In the genomic region with DNA sequence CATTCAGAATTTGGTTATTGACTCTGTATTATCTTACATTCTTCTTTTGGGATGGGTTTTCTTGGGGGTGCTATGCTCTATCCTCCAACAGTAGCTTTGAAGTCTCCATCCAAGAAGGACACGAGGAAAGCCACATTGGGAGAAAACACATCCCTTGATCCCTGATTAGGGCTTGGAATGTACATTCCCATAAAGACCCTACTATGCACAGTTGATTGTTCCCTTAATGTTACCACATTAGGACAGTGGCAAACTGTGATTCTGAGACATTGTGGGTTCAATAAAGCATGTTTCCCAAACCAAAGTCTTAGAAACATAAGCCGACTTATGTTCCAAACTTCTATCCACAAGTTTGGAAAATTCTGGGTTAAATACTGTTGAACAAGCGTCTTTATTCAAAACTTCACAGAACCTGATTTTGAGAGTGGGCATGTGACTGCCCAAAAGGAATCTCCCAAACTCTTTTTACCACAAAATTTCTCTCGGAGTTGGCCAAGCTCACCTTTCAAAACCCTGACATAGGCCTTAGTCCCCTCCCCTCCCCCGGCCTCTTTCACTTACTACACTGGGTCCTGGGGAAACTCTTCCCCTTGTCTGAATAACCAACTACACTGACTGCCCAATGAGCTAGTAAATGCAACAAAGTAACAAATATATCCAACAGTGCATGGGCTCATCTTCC, we compare ENCODE assay signal across 31 cellular contexts.
"Had no signal": no experiment of that assay in that cellular context is flagged by ENCODE, and none has a peak within 500 bp of the region (broad histone marks: within the 10 kb centered on the region; RNA-seq: fewer than 3 reads in every experiment).

No MANE protein-coding gene starts in this region.

- FAIRE-seq: bronchial epithelial cell, endometrium, endothelial cell of umbilical vein had no signal

- H3K27me3 ChIP-seq: ascending aorta, dorsolateral prefrontal cortex, esophagus squamous epithelium, gastroesophageal sphincter had no signal

- H3K36me3 Mint-ChIP-seq: activated naive CD4-positive, alpha-beta T cell treated with anti-CD3 and anti-CD28 coated beads, Interleukin-2, amount 10 ng/mL, durations not matched to agents 7 days and 5 days; activated naive CD4-positive, alpha-beta T cell treated with anti-CD3 and anti-CD28 coated beads, Interleukin-2, amount 50 U/mL, for 72 hours; activated naive CD8-positive, alpha-beta T cell treated with anti-CD3 and anti-CD28 coated beads, Interleukin-2, amount 10 ng/mL, durations not matched to agents 7 days and 5 days; brain had no signal

- H3K27ac ChIP-seq: ascending aorta, coronary artery, epithelial cell of prostate, esophagus squamous epithelium, gastroesophageal sphincter, VCaP had no signal

- H3K4me3 ChIP-seq: ascending aorta, coronary artery, dorsolateral prefrontal cortex, esophagus squamous epithelium, gastroesophageal sphincter had no signal

- H3K4me1 Mint-ChIP-seq: activated CD4-positive, alpha-beta memory T cell treated with anti-CD3 and anti-CD28 coated beads, Interleukin-2, amount 10 ng/mL, durations not matched to agents 7 days and 5 days; activated CD4-positive, alpha-beta T cell treated with anti-CD3 and anti-CD28 coated beads, Interleukin-2, amount 10 ng/mL, durations not matched to agents 7 days and 5 days; activated naive CD4-positive, alpha-beta T cell treated with anti-CD3 and anti-CD28 coated beads, Interleukin-2, amount 10 ng/mL, durations not matched to agents 7 days and 5 days; activated naive CD8-positive, alpha-beta T cell treated with anti-CD3 and anti-CD28 coated beads, Interleukin-2, amount 10 ng/mL, durations not matched to agents 7 days and 5 days; brain; central memory CD8-positive, alpha-beta T cell; WTC11 had no signal

- H3K36me3 ChIP-seq: ascending aorta, esophagus squamous epithelium, gastroesophageal sphincter had no signal

- H3K9me3 ChIP-seq: ascending aorta, esophagus squamous epithelium, gastroesophageal sphincter had no signal

- ATAC-seq: activated naive CD4-positive, alpha-beta T cell treated with anti-CD3 and anti-CD28 coated beads, Interleukin-2, amount 50 U/mL, for 72 hours; activated T-cell treated with anti-CD3 and anti-CD28 coated beads, Interleukin-2, amount 50 U/mL, for 72 hours; gastroesophageal sphincter; WTC11 had no signal

- H3K4me1 ChIP-seq: ascending aorta, esophagus squamous epithelium, gastroesophageal sphincter had no signal

- DNase-seq: activated CD4-positive, alpha-beta memory T cell treated with anti-CD3 and anti-CD28 coated beads, Interleukin-2, amount 10 ng/mL, durations not matched to agents 7 days and 5 days; activated CD4-positive, alpha-beta T cell treated with anti-CD3 and anti-CD28 coated beads for 1 hour; activated CD4-positive, alpha-beta T cell treated with anti-CD3 and anti-CD28 coated beads for 4 hours; activated CD4-positive, alpha-beta T cell treated with anti-CD3 and anti-CD28 coated beads, Interleukin-2, amount 10 ng/mL, durations not matched to agents 7 days and 5 days; activated CD4-positive, alpha-beta T cell treated with anti-CD3 and anti-CD28 coated beads, Interleukin-2, amount 50 U/mL, for 4 hours; activated CD8-positive, alpha-beta memory T cell treated with anti-CD3 and anti-CD28 coated beads, Interleukin-2, amount 50 U/mL, for 48 hours; activated gamma-delta T cell; activated naive CD4-positive, alpha-beta T cell; activated naive CD4-positive, alpha-beta T cell treated with anti-CD3 and anti-CD28 coated beads, Interleukin-2, amount 10 ng/mL, durations not matched to agents 7 days and 5 days; activated naive CD8-positive, alpha-beta T cell treated with anti-CD3 and anti-CD28 coated beads, Interleukin-2, amount 10 ng/mL, durations not matched to agents 7 days and 5 days; activated T-cell treated with anti-CD3 and anti-CD28 coated beads for 4 hours; activated T-cell treated with anti-CD3 and anti-CD28 coated beads, Interleukin-2, amount 50 U/mL, for 24 hours; activated T-cell treated with anti-CD3 and anti-CD28 coated beads, Interleukin-2, amount 50 U/mL, for 72 hours; dorsolateral prefrontal cortex; effector memory CD4-positive, alpha-beta T cell; esophagus squamous epithelium; foreskin melanocyte; T-helper 2 cell had no signal

- H3K9me3 Mint-ChIP-seq: activated CD4-positive, alpha-beta T cell treated with anti-CD3 and anti-CD28 coated beads, Interleukin-2, amount 10 ng/mL, durations not matched to agents 7 days and 5 days; activated naive CD4-positive, alpha-beta T cell treated with anti-CD3 and anti-CD28 coated beads, Interleukin-2, amount 10 ng/mL, durations not matched to agents 7 days and 5 days; activated naive CD4-positive, alpha-beta T cell treated with anti-CD3 and anti-CD28 coated beads, Interleukin-2, amount 50 U/mL, for 72 hours; activated naive CD8-positive, alpha-beta T cell treated with anti-CD3 and anti-CD28 coated beads, Interleukin-2, amount 10 ng/mL, durations not matched to agents 7 days and 5 days; activated T-cell treated with anti-CD3 and anti-CD28 coated beads, Interleukin-2, amount 50 U/mL, for 24 hours; activated T-cell treated with anti-CD3 and anti-CD28 coated beads, Interleukin-2, amount 50 U/mL, for 72 hours; central memory CD8-positive, alpha-beta T cell; dendritic cell treated with granulocyte-macrophage colony-stimulating factor and Interleukin-4, amounts not matched to agents 40 ng/mL and 50 ng/mL, for 4 days had no signal

- H3K27ac Mint-ChIP-seq: activated CD4-positive, alpha-beta memory T cell treated with anti-CD3 and anti-CD28 coated beads, Interleukin-2, amount 10 ng/mL, durations not matched to agents 7 days and 5 days; activated CD4-positive, alpha-beta T cell treated with anti-CD3 and anti-CD28 coated beads, Interleukin-2, amount 10 ng/mL, durations not matched to agents 7 days and 5 days; activated naive CD4-positive, alpha-beta T cell treated with anti-CD3 and anti-CD28 coated beads, Interleukin-2, amount 10 ng/mL, durations not matched to agents 7 days and 5 days; activated naive CD4-positive, alpha-beta T cell treated with anti-CD3 and anti-CD28 coated beads, Interleukin-2, amount 50 U/mL, for 72 hours; activated naive CD8-positive, alpha-beta T cell treated with anti-CD3 and anti-CD28 coated beads, Interleukin-2, amount 10 ng/mL, durations not matched to agents 7 days and 5 days; activated T-cell treated with anti-CD3 and anti-CD28 coated beads, Interleukin-2, amount 50 U/mL, for 24 hours; activated T-cell treated with anti-CD3 and anti-CD28 coated beads, Interleukin-2, amount 50 U/mL, for 72 hours; brain; dendritic cell treated with granulocyte-macrophage colony-stimulating factor and Interleukin-4, amounts not matched to agents 40 ng/mL and 50 ng/mL, for 4 days; WTC11 had no signal

- H3K27me3 Mint-ChIP-seq: activated CD4-positive, alpha-beta memory T cell treated with anti-CD3 and anti-CD28 coated beads, Interleukin-2, amount 10 ng/mL, durations not matched to agents 7 days and 5 days; activated CD4-positive, alpha-beta T cell treated with anti-CD3 and anti-CD28 coated beads, Interleukin-2, amount 10 ng/mL, durations not matched to agents 7 days and 5 days; activated naive CD4-positive, alpha-beta T cell treated with anti-CD3 and anti-CD28 coated beads, Interleukin-2, amount 10 ng/mL, durations not matched to agents 7 days and 5 days; brain; dendritic cell treated with granulocyte-macrophage colony-stimulating factor and Interleukin-4, amounts not matched to agents 40 ng/mL and 50 ng/mL, for 4 days had no signal

- H3K4me3 Mint-ChIP-seq: activated CD4-positive, alpha-beta memory T cell treated with anti-CD3 and anti-CD28 coated beads, Interleukin-2, amount 10 ng/mL, durations not matched to agents 7 days and 5 days; activated CD4-positive, alpha-beta T cell treated with anti-CD3 and anti-CD28 coated beads, Interleukin-2, amount 10 ng/mL, durations not matched to agents 7 days and 5 days; activated naive CD4-positive, alpha-beta T cell treated with anti-CD3 and anti-CD28 coated beads, Interleukin-2, amount 10 ng/mL, durations not matched to agents 7 days and 5 days; activated naive CD8-positive, alpha-beta T cell treated with anti-CD3 and anti-CD28 coated beads, Interleukin-2, amount 10 ng/mL, durations not matched to agents 7 days and 5 days; activated T-cell treated with anti-CD3 and anti-CD28 coated beads, Interleukin-2, amount 50 U/mL, for 24 hours; activated T-cell treated with anti-CD3 and anti-CD28 coated beads, Interleukin-2, amount 50 U/mL, for 72 hours; brain; central memory CD8-positive, alpha-beta T cell; dendritic cell treated with granulocyte-macrophage colony-stimulating factor and Interleukin-4, amounts not matched to agents 40 ng/mL and 50 ng/mL, for 4 days; WTC11 had no signal
